12 cellular contexts compared by ENCODE assay signal in genomic region chrX:100830143-100830542, GRCh38. TPM values are rescaled to one million over a fixed set of nuclear protein-coding genes. Genes with fewer than 3 reads are reported as not detected.
DNase-seq lines count a peak whose midpoint lies in the region; ATAC-seq, FAIRE-seq and TF ChIP-seq lines count a peak whose summit lies in the region.
"Had no signal": no experiment of that assay in that cellular context is flagged by ENCODE, and none has a peak within 500 bp of the region (broad histone marks: within the 10 kb centered on the region; RNA-seq: fewer than 3 reads in every experiment).

No MANE protein-coding gene starts in this region.

- peaks cover 45% of the 10 kb centered on the region for H3K36me3 Mint-ChIP-seq in Calu3 (ENCODE audit: insufficient read depth, unreplicated experiment)
- peaks cover 27 to 51% of the 10 kb centered on the region in 2 donors for H3K36me3 Mint-ChIP-seq in activated naive CD4-positive, alpha-beta T cell treated with anti-CD3 and anti-CD28 coated beads, Interleukin-2, amount 50 U/mL, for 72 hours

- no TSS peak for BruUV-seq in Calu3 (replicated peaks; lab: Mats Ljungman, UMichigan)

- FAIRE-seq in GM19239 (lab: Jason Lieb, UNC): peak; percentile 71
- FAIRE-seq: D721Med, endometrium had no signal

- DNase-seq in Calu3 (no peak), GM19239 (ENCODE audit: insufficient read length, low spot score) (no peak), GF-D8 (lab: John Stamatoyannopoulos, UW) (no peak), occipital lobe (lab: John Stamatoyannopoulos, UW) (no peak)
- no peak for DNase-seq in activated naive CD4-positive, alpha-beta T cell treated with anti-CD3 and anti-CD28 coated beads, Interleukin-2, amount 50 U/mL, for 72 hours (ENCODE audit: low spot score in 2 of 2)
- no peak for DNase-seq in effector CD4-positive, alpha-beta T cell
- DNase-seq: NCI-H1048, T-helper 9 cell had no signal

- intact Hi-C loops in Calu3 (cut with micrococcal nuclease; ENCODE audit: unreplicated experiment): no loop called here

- ATAC-seq in HG02884 (IDR thresholded peaks at IDR 0.05; ENCODE audit: unreplicated experiment): peak; percentile 30
- ATAC-seq in activated naive CD4-positive, alpha-beta T cell treated with anti-CD3 and anti-CD28 coated beads, Interleukin-2, amount 50 U/mL, for 72 hours: peak; percentile 48 to 59
- ATAC-seq in HG02970 (IDR thresholded peaks at IDR 0.05; ENCODE audit: low FRiP score, unreplicated experiment): no peak

- no peak for TF ChIP-seq CTCF in Calu3 (IDR thresholded peaks at IDR 0.05; ENCODE audit: unreplicated experiment)

- peaks cover 10% of the 10 kb centered on the region for H3K4me1 Mint-ChIP-seq in Calu3 (ENCODE audit: low read depth, unreplicated experiment)

- CTCF ChIA-PET in Calu3 (lab: Charles Lee): no interaction called here

- no peak overlapping the region for H3K4me3 Mint-ChIP-seq in Calu3 (ENCODE audit: low read depth, unreplicated experiment)

- H3K27me3 Mint-ChIP-seq in Calu3 (ENCODE audit: unreplicated experiment): no peaks in the 10 kb centered on the region

- H3K27ac Mint-ChIP-seq in Calu3 (ENCODE audit: unreplicated experiment): peak overlapping the region; percentile 23
- H3K27ac Mint-ChIP-seq in activated naive CD4-positive, alpha-beta T cell treated with anti-CD3 and anti-CD28 coated beads, Interleukin-2, amount 50 U/mL, for 72 hours: peak overlapping the region; percentile 94 to 97

- H3K9me3 Mint-ChIP-seq in Calu3 (ENCODE audit: low read depth, unreplicated experiment): no peaks in the 10 kb centered on the region
- H3K9me3 Mint-ChIP-seq in activated naive CD4-positive, alpha-beta T cell treated with anti-CD3 and anti-CD28 coated beads, Interleukin-2, amount 50 U/mL, for 72 hours: no peaks in the 10 kb centered on the region

RNA-seq across cellular contexts. Expression of gene CSTF2, which starts 10.0 kb away (rescaled TPM):
- total RNA-seq in Calu3 (2022) (66.3 and 67.2 TPM in 2 replicates), occipital lobe (14.5 TPM)
- total RNA-seq in activated naive CD4-positive, alpha-beta T cell treated with anti-CD3 and anti-CD28 coated beads, Interleukin-2, amount 50 U/mL, for 72 hours: 10 to 100 TPM; 30.9 to 52.5 TPM

RNA-seq across cellular contexts. Expression of gene NOX1, which starts 44.0 kb away (rescaled TPM):
- not detected in 2 replicates for total RNA-seq in Calu3 (2022)
- not detected for total RNA-seq in activated naive CD4-positive, alpha-beta T cell treated with anti-CD3 and anti-CD28 coated beads, Interleukin-2, amount 50 U/mL, for 72 hours
- not detected for total RNA-seq in occipital lobe
